26 cellular contexts compared by ENCODE assay signal in genomic region chr11:13958596-13958995, GRCh38. TPM values are rescaled to one million over a fixed set of nuclear protein-coding genes. Genes with fewer than 3 reads are reported as not detected.
"Had no signal": no experiment of that assay in that cellular context is flagged by ENCODE, and none has a peak within 500 bp of the region (broad histone marks: within the 10 kb centered on the region; RNA-seq: fewer than 3 reads in every experiment).

No MANE protein-coding gene starts in this region.

- H3K4me1 ChIP-seq: foreskin keratinocyte, parathyroid adenoma had no signal

- FAIRE-seq: endothelial cell of umbilical vein, islet of Langerhans had no signal

- H3K9ac ChIP-seq: neural progenitor cell, parathyroid adenoma had no signal

- H2AFZ ChIP-seq: neural progenitor cell, parathyroid adenoma had no signal

- H3K36me3 ChIP-seq: esophagus muscularis mucosa, gastroesophageal sphincter, heart left ventricle, lower lobe of right lung, neural progenitor cell, right atrium auricular region, transverse colon, vagina had no signal

- ATAC-seq: foreskin keratinocyte; gastroesophageal sphincter; heart left ventricle; left colon; left ventricle myocardium superior; lower lobe of right lung; mucosa of descending colon; natural killer cell treated with Interleukin-12 subunit alpha and Interleukin-12 subunit beta and Interleukin-15 and Interleukin-18, amount 100 ng/mL, for 72 hours; sciatic nerve; stimulated activated naive B cell treated with anti-CD40 and anti-IgM and Interleukin-4, amounts not matched to agents 10 μg/mL and 1 μg/mL and 100 μg/mL, for 72 hours had no signal

- H3K27ac ChIP-seq: coronary artery, esophagus muscularis mucosa, foreskin keratinocyte, gastroesophageal sphincter, heart left ventricle, lower lobe of right lung, neural progenitor cell, parathyroid adenoma, right atrium auricular region, transverse colon, vagina had no signal

- H3K9me3 ChIP-seq: esophagus muscularis mucosa, gastroesophageal sphincter, heart left ventricle, lower lobe of right lung, mucosa of descending colon, right atrium auricular region, transverse colon, vagina had no signal

- DNase-seq: dermis blood vessel endothelial cell; effector memory CD4-positive, alpha-beta T cell; foreskin keratinocyte; heart left ventricle; hippocampal formation; kidney glomerular epithelial cell; left colon; left ventricle myocardium superior; lower lobe of right lung; mucosa of descending colon; naive B cell; stimulated activated CD4-positive, alpha-beta T cell treated with anti-CD3 and anti-CD28 coated beads, Interleukin-2, amount 100 ng/mL, for 24 hours; stimulated activated CD4-positive, alpha-beta T cell treated with anti-CD3 and anti-CD28 coated beads, Interleukin-4, amount 100 ng/mL, for 4 hours; stimulated activated naive B cell treated with anti-CD40 and anti-IgM and Interleukin-4, amounts not matched to agents 10 μg/mL and 1 μg/mL and 100 μg/mL, for 72 hours; transverse colon had no signal

- H3K4me2 ChIP-seq: neural progenitor cell had no signal

- H3K4me3 ChIP-seq: coronary artery, esophagus muscularis mucosa, gastroesophageal sphincter, heart left ventricle, lower lobe of right lung, mucosa of descending colon, neural progenitor cell, right atrium auricular region, transverse colon, vagina had no signal

- H3K79me2 ChIP-seq: parathyroid adenoma had no signal

RNA-seq across cellular contexts. Expression of gene SPON1, which starts 3.9 kb away (rescaled TPM):
- total RNA-seq: foreskin keratinocyte had no signal
- polyA plus RNA-seq: endothelial cell of umbilical vein, foreskin keratinocyte had no signal
